In genomic region chr13:36344886-36345437, GRCh38 we compare ENCODE assay signal across 1 cellular context.
TF ChIP-seq lines count a peak whose summit lies in the region.

No MANE protein-coding gene starts in this region.

TF ChIP-seq in GM12878, 131 proteins besides CTCF, POLR2A, EP300 and RAD21:
- TF ChIP-seq ZBTB40 (IDR thresholded peaks at IDR 0.05; ENCODE audit: borderline replicate concordance) (no peak), SMARCA5 (IDR thresholded peaks at IDR 0.05) (no peak), CHD2 (IDR thresholded peaks at IDR 0.05; ENCODE audit: borderline replicate concordance, low read depth, low read length) (no peak), ZNF207 (IDR thresholded peaks at IDR 0.05; ENCODE audit: borderline replicate concordance) (no peak), SMAD1 (IDR thresholded peaks at IDR 0.05; ENCODE audit: low read depth, partially characterized antibody) (no peak), CEBPB (IDR thresholded peaks at IDR 0.05; ENCODE audit: borderline replicate concordance in 1 of 2, low read depth in 2 of 2, low read length in 2 of 2) (no peak), PBX3 (IDR thresholded peaks at IDR 0.05; ENCODE audit: insufficient replicate concordance, low read depth, low read length) (no peak), TCF3 (IDR thresholded peaks at IDR 0.05; ENCODE audit: borderline replicate concordance, insufficient read depth, low read depth, low read length) (no peak), TCF12 (IDR thresholded peaks at IDR 0.05; ENCODE audit: low read depth, low read length) (no peak), ZBED1 (IDR thresholded peaks at IDR 0.05; ENCODE audit: borderline replicate concordance) (no peak)
- TF ChIP-seq, protein P1, sequence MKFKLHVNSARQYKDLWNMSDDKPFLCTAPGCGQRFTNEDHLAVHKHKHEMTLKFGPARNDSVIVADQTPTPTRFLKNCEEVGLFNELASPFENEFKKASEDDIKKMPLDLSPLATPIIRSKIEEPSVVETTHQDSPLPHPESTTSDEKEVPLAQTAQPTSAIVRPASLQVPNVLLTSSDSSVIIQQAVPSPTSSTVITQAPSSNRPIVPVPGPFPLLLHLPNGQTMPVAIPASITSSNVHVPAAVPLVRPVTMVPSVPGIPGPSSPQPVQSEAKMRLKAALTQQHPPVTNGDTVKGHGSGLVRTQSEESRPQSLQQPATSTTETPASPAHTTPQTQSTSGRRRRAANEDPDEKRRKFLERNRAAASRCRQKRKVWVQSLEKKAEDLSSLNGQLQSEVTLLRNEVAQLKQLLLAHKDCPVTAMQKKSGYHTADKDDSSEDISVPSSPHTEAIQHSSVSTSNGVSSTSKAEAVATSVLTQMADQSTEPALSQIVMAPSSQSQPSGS (IDR thresholded peaks at IDR 0.05; ENCODE audit: low read length) = no peak
- TF ChIP-seq, protein P2, sequence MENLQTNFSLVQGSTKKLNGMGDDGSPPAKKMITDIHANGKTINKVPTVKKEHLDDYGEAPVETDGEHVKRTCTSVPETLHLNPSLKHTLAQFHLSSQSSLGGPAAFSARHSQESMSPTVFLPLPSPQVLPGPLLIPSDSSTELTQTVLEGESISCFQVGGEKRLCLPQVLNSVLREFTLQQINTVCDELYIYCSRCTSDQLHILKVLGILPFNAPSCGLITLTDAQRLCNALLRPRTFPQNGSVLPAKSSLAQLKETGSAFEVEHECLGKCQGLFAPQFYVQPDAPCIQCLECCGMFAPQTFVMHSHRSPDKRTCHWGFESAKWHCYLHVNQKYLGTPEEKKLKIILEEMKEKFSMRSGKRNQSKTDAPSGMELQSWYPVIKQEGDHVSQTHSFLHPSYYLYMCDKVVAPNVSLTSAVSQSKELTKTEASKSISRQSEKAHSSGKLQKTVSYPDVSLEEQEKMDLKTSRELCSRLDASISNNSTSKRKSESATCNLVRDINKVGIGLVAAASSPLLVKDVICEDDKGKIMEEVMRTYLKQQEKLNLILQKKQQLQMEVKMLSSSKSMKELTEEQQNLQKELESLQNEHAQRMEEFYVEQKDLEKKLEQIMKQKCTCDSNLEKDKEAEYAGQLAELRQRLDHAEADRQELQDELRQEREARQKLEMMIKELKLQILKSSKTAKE (IDR thresholded peaks at IDR 0.05; ENCODE audit: low read depth, poor library complexity, severe bottlenecking) = no peak
- TF ChIP-seq, protein P3, sequence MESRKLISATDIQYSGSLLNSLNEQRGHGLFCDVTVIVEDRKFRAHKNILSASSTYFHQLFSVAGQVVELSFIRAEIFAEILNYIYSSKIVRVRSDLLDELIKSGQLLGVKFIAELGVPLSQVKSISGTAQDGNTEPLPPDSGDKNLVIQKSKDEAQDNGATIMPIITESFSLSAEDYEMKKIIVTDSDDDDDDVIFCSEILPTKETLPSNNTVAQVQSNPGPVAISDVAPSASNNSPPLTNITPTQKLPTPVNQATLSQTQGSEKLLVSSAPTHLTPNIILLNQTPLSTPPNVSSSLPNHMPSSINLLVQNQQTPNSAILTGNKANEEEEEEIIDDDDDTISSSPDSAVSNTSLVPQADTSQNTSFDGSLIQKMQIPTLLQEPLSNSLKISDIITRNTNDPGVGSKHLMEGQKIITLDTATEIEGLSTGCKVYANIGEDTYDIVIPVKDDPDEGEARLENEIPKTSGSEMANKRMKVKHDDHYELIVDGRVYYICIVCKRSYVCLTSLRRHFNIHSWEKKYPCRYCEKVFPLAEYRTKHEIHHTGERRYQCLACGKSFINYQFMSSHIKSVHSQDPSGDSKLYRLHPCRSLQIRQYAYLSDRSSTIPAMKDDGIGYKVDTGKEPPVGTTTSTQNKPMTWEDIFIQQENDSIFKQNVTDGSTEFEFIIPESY (IDR thresholded peaks at IDR 0.05) = no peak
- TF ChIP-seq, protein P4, sequence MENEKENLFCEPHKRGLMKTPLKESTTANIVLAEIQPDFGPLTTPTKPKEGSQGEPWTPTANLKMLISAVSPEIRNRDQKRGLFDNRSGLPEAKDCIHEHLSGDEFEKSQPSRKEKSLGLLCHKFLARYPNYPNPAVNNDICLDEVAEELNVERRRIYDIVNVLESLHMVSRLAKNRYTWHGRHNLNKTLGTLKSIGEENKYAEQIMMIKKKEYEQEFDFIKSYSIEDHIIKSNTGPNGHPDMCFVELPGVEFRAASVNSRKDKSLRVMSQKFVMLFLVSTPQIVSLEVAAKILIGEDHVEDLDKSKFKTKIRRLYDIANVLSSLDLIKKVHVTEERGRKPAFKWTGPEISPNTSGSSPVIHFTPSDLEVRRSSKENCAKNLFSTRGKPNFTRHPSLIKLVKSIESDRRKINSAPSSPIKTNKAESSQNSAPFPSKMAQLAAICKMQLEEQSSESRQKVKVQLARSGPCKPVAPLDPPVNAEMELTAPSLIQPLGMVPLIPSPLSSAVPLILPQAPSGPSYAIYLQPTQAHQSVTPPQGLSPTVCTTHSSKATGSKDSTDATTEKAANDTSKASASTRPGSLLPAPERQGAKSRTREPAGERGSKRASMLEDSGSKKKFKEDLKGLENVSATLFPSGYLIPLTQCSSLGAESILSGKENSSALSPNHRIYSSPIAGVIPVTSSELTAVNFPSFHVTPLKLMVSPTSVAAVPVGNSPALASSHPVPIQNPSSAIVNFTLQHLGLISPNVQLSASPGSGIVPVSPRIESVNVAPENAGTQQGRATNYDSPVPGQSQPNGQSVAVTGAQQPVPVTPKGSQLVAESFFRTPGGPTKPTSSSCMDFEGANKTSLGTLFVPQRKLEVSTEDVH (IDR thresholded peaks at IDR 0.05; ENCODE audit: low read depth, partially characterized antibody) = no peak
